8 cellular contexts compared by ENCODE assay signal in the genomic region with DNA sequence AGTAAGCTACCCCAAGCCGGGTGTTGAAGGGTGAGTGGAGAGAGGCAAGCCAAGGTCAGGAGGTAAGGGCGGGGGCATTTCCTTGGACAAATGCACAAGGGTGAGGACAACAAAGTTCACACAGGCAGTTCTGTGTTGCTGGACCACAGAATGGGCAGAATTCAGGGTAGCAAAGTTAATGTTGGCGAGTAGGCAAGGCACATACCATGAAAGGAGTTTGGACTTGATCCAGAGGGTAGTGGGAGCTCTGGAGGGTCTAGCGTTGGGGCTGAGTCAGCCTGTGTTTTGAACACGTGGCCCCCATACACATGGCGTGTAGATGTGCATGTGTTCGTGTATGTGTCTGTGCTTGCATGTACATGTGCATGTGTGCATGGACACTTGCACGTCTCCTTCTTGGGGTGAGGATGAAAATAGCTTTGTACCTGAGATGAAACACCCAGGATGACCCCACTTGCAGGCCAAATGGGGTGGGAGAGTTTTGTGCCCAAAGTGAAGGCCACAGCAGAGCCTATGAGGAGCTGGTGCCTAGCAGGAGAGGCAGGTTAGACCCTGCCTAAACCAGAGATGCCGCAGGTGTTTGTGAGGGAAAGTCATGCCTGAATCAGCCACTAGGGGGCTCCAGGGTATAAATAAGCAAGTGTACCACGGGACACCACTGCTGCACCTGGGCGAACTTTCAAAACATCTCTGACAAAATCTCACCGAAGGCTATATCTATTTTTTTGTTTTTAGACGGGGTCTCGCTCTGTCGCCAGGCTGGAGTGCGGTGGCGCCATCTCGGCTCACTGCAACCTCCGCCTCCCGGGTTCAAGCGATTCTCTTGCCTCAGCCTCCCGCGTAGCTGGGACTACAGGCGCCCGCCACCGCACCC. TPM values are rescaled to one million over a fixed set of nuclear protein-coding genes. Genes with fewer than 3 reads are reported as not detected.
DNase-seq lines count a peak whose midpoint lies in the region; ATAC-seq and TF ChIP-seq lines count a peak whose summit lies in the region.

No MANE protein-coding gene starts in this region.

- WGBS in heart right ventricle, 2 donors, result 57 to 58% methylated on average over 26 of the region's 26 CpGs

- H3K4me1 Mint-ChIP-seq in T-cell, result peaks cover 13 to 18% (median 16%) of the 10 kb centered on the region in 3 donors
- H3K4me1 Mint-ChIP-seq in activated naive CD8-positive, alpha-beta T cell treated with anti-CD3 and anti-CD28 coated beads, Interleukin-2, amount 10 ng/mL, durations not matched to agents 7 days and 5 days, result peaks cover 31% of the 10 kb centered on the region

- H3K27me3 Mint-ChIP-seq in T-cell, result no peaks in the 10 kb centered on the region
- no peaks in the 10 kb centered on the region for H3K27me3 Mint-ChIP-seq in activated naive CD8-positive, alpha-beta T cell treated with anti-CD3 and anti-CD28 coated beads, Interleukin-2, amount 10 ng/mL, durations not matched to agents 7 days and 5 days

- no peaks in the 10 kb centered on the region for H3K9me3 ChIP-seq in BE2C
- no peaks in the 10 kb centered on the region for H3K9me3 ChIP-seq in heart right ventricle

- POLR2A ChIA-PET in T-cell (lab: Charles Lee), result interaction anchor here in 1 of 2 donors (0.6 kb wide), 1 partner anchor 190 kb away, joined by 5 read pairs; no protein-coding TSS in a partner anchor
- POLR2A ChIA-PET in activated naive CD8-positive, alpha-beta T cell treated with anti-CD3 and anti-CD28 coated beads, Interleukin-2, amount 10 ng/mL, durations not matched to agents 7 days and 5 days (lab: Charles Lee), result interaction anchor here (0.5 to 2.5 kb wide), 5 partner anchors 13 to 180 kb away, joined by 3 to 10 read pairs (median 4); a partner anchor contains a TSS

- ATAC-seq in GM19351 (IDR thresholded peaks at IDR 0.05; ENCODE audit: unreplicated experiment), result peak; percentile 49
- peak; percentile 79 to 90 (median 86) for ATAC-seq in T-cell (replicated peaks in 1 of 4)
- ATAC-seq in activated naive CD8-positive, alpha-beta T cell treated with anti-CD3 and anti-CD28 coated beads, Interleukin-2, amount 10 ng/mL, durations not matched to agents 7 days and 5 days (ENCODE audit: low read depth), result peak; percentile 66
- peak in 7 of 8 donors; percentile 51 to 76 (median 69) for ATAC-seq in heart right ventricle
- ATAC-seq in sciatic nerve, result peak; percentile 61
- ATAC-seq in HG03095 (IDR thresholded peaks at IDR 0.05; ENCODE audit: unreplicated experiment), result no peak

- peak overlapping the region in 1 of 2 donors; percentile 45 for H3K27ac Mint-ChIP-seq in T-cell
- peak overlapping the region; percentile 86 for H3K27ac Mint-ChIP-seq in activated naive CD8-positive, alpha-beta T cell treated with anti-CD3 and anti-CD28 coated beads, Interleukin-2, amount 10 ng/mL, durations not matched to agents 7 days and 5 days

- CTCF ChIA-PET in T-cell (lab: Charles Lee), result interaction anchor here (0.6 to 2.8 kb wide), 8 partner anchors 8 to 190 kb away, joined by 3 to 11 read pairs (median 3); a partner anchor contains a TSS

- DNase-seq in BE2C, result peak; percentile 82
- peak; percentile 96 for DNase-seq in NAMALWA (ENCODE audit: low spot score)
- peak; percentile 55 to 86 (median 78) for DNase-seq in T-cell
- peak; percentile 75 for DNase-seq in activated naive CD8-positive, alpha-beta T cell treated with anti-CD3 and anti-CD28 coated beads, Interleukin-2, amount 10 ng/mL, durations not matched to agents 7 days and 5 days
- DNase-seq in heart right ventricle, result peak; percentile 53 to 84
- DNase-seq in sciatic nerve (ENCODE audit: low spot score), result peak; percentile 91

- H3K4me3 ChIP-seq in BE2C (ENCODE audit: low read depth, low read length) (no peak overlapping the region), heart right ventricle (no peak overlapping the region)

- TF ChIP-seq CTCF in BE2C (IDR thresholded peaks at IDR 0.05; ENCODE audit: low read depth, low read length), result peak; percentile 92
- peak; percentile 83 to 96 (median 92) for TF ChIP-seq CTCF in heart right ventricle (IDR thresholded peaks at IDR 0.05)

- no peaks in the 10 kb centered on the region for H3K9me3 Mint-ChIP-seq in T-cell
- no peaks in the 10 kb centered on the region for H3K9me3 Mint-ChIP-seq in activated naive CD8-positive, alpha-beta T cell treated with anti-CD3 and anti-CD28 coated beads, Interleukin-2, amount 10 ng/mL, durations not matched to agents 7 days and 5 days

- intact Hi-C loops in heart right ventricle (cut with DNase I) (loop anchor here in 8 of 10 donors (1.0 to 10.0 kb wide), 9 partner anchors 125 to 190 kb away; a partner anchor contains a TSS), sciatic nerve (cut with DNase I) (no loop called here)

- H3K27ac ChIP-seq in heart right ventricle, result no peak overlapping the region

- H3K36me3 ChIP-seq in BE2C (no peaks in the 10 kb centered on the region), heart right ventricle (peaks cover 0 to 16% (median 0%) of the 10 kb centered on the region in 9 donors)

- no peaks in the 10 kb centered on the region for H3K27me3 ChIP-seq in BE2C
- H3K27me3 ChIP-seq in heart right ventricle, result no peaks in the 10 kb centered on the region

- no peak overlapping the region for H3K4me3 Mint-ChIP-seq in T-cell
- peak overlapping the region; percentile 61 for H3K4me3 Mint-ChIP-seq in activated naive CD8-positive, alpha-beta T cell treated with anti-CD3 and anti-CD28 coated beads, Interleukin-2, amount 10 ng/mL, durations not matched to agents 7 days and 5 days

- no peaks in the 10 kb centered on the region for H3K4me1 ChIP-seq in BE2C
- H3K4me1 ChIP-seq in heart right ventricle, result peaks cover 0 to 15% (median 0%) of the 10 kb centered on the region in 9 donors

- no peaks in the 10 kb centered on the region for H3K36me3 Mint-ChIP-seq in T-cell
- peaks cover 3% of the 10 kb centered on the region for H3K36me3 Mint-ChIP-seq in activated naive CD8-positive, alpha-beta T cell treated with anti-CD3 and anti-CD28 coated beads, Interleukin-2, amount 10 ng/mL, durations not matched to agents 7 days and 5 days

RNA-seq across cellular contexts. Expression of a gene that starts 21.8 kb away (rescaled TPM):
- 70.5 TPM for polyA plus RNA-seq in BE2C (2012; ENCODE audit: insufficient read depth, insufficient read length, low read depth)
- total RNA-seq in T-cell, result 10 to 100 TPM; 11.0 to 24.5 (median 18.9) TPM
- 10 to 100 TPM; 38.9 to 44.0 TPM for total RNA-seq in activated naive CD8-positive, alpha-beta T cell treated with anti-CD3 and anti-CD28 coated beads, Interleukin-2, amount 10 ng/mL, durations not matched to agents 7 days and 5 days
- 10 to 100 TPM in 2 of 10 donors, 1 to 10 TPM in 8; 5.9 to 16.0 (median 8.9) TPM for total RNA-seq in heart right ventricle
- polyA plus RNA-seq in heart right ventricle, result 10 to 100 TPM; 26.7 to 43.8 TPM
- total RNA-seq in sciatic nerve, result 38.0 TPM
